ENCODE assay signal across 3 cellular contexts in genomic region chr5:177771206-177771605, GRCh38. TPM values are rescaled to one million over a fixed set of nuclear protein-coding genes. Genes with fewer than 3 reads are reported as not detected.
"Had no signal": no experiment of that assay in that cellular context is flagged by ENCODE, and none has a peak within 500 bp of the region (broad histone marks: within the 10 kb centered on the region; RNA-seq: fewer than 3 reads in every experiment).

No MANE protein-coding gene starts in this region.

RNA-seq across cellular contexts. Expression of gene FAM153A, which starts 11.5 kb away (rescaled TPM):
- total RNA-seq: HT-29, PC-3, SK-MEL-5 had no signal
